Comparison of ENCODE assay signal across 10 cellular contexts in the genomic region with DNA sequence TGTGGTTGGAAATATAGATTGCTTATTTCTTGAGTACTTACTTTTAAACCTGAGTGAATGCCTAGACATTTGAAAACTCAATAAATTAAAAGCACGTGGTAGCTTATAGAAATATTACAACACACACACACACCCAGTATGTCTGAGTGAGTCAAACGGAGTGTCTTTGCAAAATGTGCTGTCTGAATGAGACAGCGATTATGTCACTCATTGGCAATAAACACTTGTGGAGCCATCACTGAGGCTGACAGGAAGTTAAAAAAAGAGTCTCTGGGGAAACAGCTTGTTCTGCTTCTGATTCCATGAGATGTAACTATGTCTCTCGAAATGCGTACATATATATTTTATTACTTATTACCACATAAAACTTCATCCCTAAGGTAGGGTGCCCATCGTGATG. TPM values are rescaled to one million over a fixed set of nuclear protein-coding genes. Genes with fewer than 3 reads are reported as not detected.
DNase-seq lines count a peak whose midpoint lies in the region; ATAC-seq, FAIRE-seq and TF ChIP-seq lines count a peak whose summit lies in the region.
"Had no signal": no experiment of that assay in that cellular context is flagged by ENCODE, and none has a peak within 500 bp of the region (broad histone marks: within the 10 kb centered on the region; RNA-seq: fewer than 3 reads in every experiment).

No MANE protein-coding gene starts in this region.

- ATAC-seq in effector memory CD8-positive, alpha-beta T cell (replicated peaks), result peak; percentile 37
- ATAC-seq in psoas muscle, result peak in 3 of 4 donors; percentile 54 to 65 (median 64)
- no peak for ATAC-seq in HepG2

- CTCF ChIA-PET in HepG2 (lab: Yijun Ruan, JAX; ENCODE audit: low intra/inter-chr PET ratio, low total read pairs), result no interaction called here

- intact Hi-C loops in psoas muscle (cut with DNase I) (loop anchor here in 1 of 2 donors (5.0 kb wide), 1 partner anchor 427 kb away; no protein-coding TSS in a partner anchor), HepG2 (cut with micrococcal nuclease; ENCODE audit: unreplicated experiment) (no loop called here)

- no peaks in the 10 kb centered on the region for H3K9me3 ChIP-seq in DOHH2 (ENCODE audit: control insufficient read depth, insufficient read depth, low read length)
- H3K9me3 ChIP-seq in MG63, result no peaks in the 10 kb centered on the region
- no peaks in the 10 kb centered on the region for H3K9me3 ChIP-seq in psoas muscle
- no peaks in the 10 kb centered on the region for H3K9me3 ChIP-seq in HepG2 (ENCODE audit: low read length)

- DNase-seq in MG63 (peak; percentile 52), psoas muscle (no peak), HepG2 (ENCODE audit: low spot score) (no peak), GM19238 (ENCODE audit: insufficient read length, low spot score) (no peak), coronary artery (ENCODE audit: low spot score) (no peak), osteocyte (ENCODE audit: extremely low spot score, unreplicated experiment) (no peak)
- DNase-seq in effector memory CD8-positive, alpha-beta T cell, result no peak

- H3K27me3 ChIP-seq in DOHH2 (ENCODE audit: control insufficient read depth, low read length) (peaks cover 5% of the 10 kb centered on the region; the same call in 1 of the 2 replicates), MG63 (no peaks in the 10 kb centered on the region), psoas muscle (ENCODE audit: insufficient read depth in 3 of 3, low read length in 2 of 3) (no peaks in the 10 kb centered on the region), HepG2 (ENCODE audit: control insufficient read depth in 1 of 2, insufficient read depth in 2 of 2, low read length in 2 of 2) (no peaks in the 10 kb centered on the region)

- TF ChIP-seq EP300 in HepG2 (IDR thresholded peaks at IDR 0.05; ENCODE audit: low read depth in 2 of 2, low read length in 2 of 2) (no peak), HepG2 (CRISPR knock-in tag; IDR thresholded peaks at IDR 0.05; ENCODE audit: borderline replicate concordance) (no peak)

- no peak overlapping the region for H2AFZ ChIP-seq in HepG2 (ENCODE audit: low read length)

- no peak overlapping the region for H3K9ac ChIP-seq in HepG2 (ENCODE audit: insufficient read depth, low read depth, low read length)

- H3K36me3 Mint-ChIP-seq in effector memory CD8-positive, alpha-beta T cell (ENCODE audit: insufficient read depth), result no peaks in the 10 kb centered on the region
- no peaks in the 10 kb centered on the region for H3K36me3 Mint-ChIP-seq in osteocyte (ENCODE audit: unreplicated experiment)

- H3K27ac Mint-ChIP-seq in effector memory CD8-positive, alpha-beta T cell, result no peak overlapping the region
- H3K27ac Mint-ChIP-seq in osteocyte (ENCODE audit: unreplicated experiment), result no peak overlapping the region

- no peak overlapping the region for H3K4me3 Mint-ChIP-seq in effector memory CD8-positive, alpha-beta T cell
- no peak overlapping the region for H3K4me3 Mint-ChIP-seq in osteocyte (ENCODE audit: unreplicated experiment)
- H3K4me3 Mint-ChIP-seq: neural crest cell had no signal

- no peak for TF ChIP-seq RAD21 in HepG2 (CRISPR knock-in tag; IDR thresholded peaks at IDR 0.05)

- no peak for TF ChIP-seq POLR2A in HepG2 (IDR thresholded peaks at IDR 0.05; ENCODE audit: insufficient read depth in 1 of 2, low read depth in 2 of 2, low read length in 2 of 2)

- H3K79me2 ChIP-seq in DOHH2 (ENCODE audit: control insufficient read depth, low read length) (no peaks in the 10 kb centered on the region), HepG2 (ENCODE audit: insufficient read depth, low read length) (no peaks in the 10 kb centered on the region)

- peaks cover 11% of the 10 kb centered on the region for H3K4me1 ChIP-seq in DOHH2 (ENCODE audit: control insufficient read depth, low read length)
- H3K4me1 ChIP-seq in psoas muscle, result no peaks in the 10 kb centered on the region
- H3K4me1 ChIP-seq in HepG2 (ENCODE audit: insufficient read depth, low read length), result no peaks in the 10 kb centered on the region

- in situ Hi-C loops in HepG2 (cut with HindIII; ENCODE audit: extremely low pct_ligation_motif_present, low pct_unique_long_range_greater_than_20kb), result loop anchor here (10.0 kb wide), 1 partner anchor 310 kb away; no protein-coding TSS in a partner anchor

- no peaks in the 10 kb centered on the region for H4K20me1 ChIP-seq in DOHH2 (ENCODE audit: control insufficient read depth, insufficient read depth, low read depth, low read length)
- no peaks in the 10 kb centered on the region for H4K20me1 ChIP-seq in HepG2 (ENCODE audit: insufficient read depth, low read length)

- H3K9me2 ChIP-seq in DOHH2 (replicated peaks; ENCODE audit: control insufficient read depth, low read length), result no peaks in the 10 kb centered on the region

- H3F3A ChIP-seq in DOHH2 (ENCODE audit: control insufficient read depth, insufficient read depth), result no peaks in the 10 kb centered on the region

- no peak for TF ChIP-seq CTCF in DOHH2 (IDR thresholded peaks at IDR 0.05; ENCODE audit: low read depth, low read length, poor library complexity, severe bottlenecking)
- no peak for TF ChIP-seq CTCF in psoas muscle (IDR thresholded peaks at IDR 0.05)
- no peak for TF ChIP-seq CTCF in HepG2 (CRISPR knock-in tag; IDR thresholded peaks at IDR 0.05)
- no peak for TF ChIP-seq CTCF in coronary artery (IDR thresholded peaks at IDR 0.05)
- no peak for TF ChIP-seq CTCF in osteocyte (IDR thresholded peaks at IDR 0.05)

- no peak overlapping the region for H3K4me3 ChIP-seq in DOHH2 (ENCODE audit: low read length)
- H3K4me3 ChIP-seq in MG63, result no peak overlapping the region
- H3K4me3 ChIP-seq in psoas muscle, result no peak overlapping the region
- H3K4me3 ChIP-seq in HepG2 (replicated peaks in 1 of 3; ENCODE audit: insufficient read depth in 1 of 3, low read depth in 2 of 3, low read length in 3 of 3), result no peak overlapping the region
- H3K4me3 ChIP-seq in coronary artery, result no peak overlapping the region

- no peak overlapping the region for H3K27ac ChIP-seq in DOHH2 (ENCODE audit: low read depth, low read length)
- no peak overlapping the region for H3K27ac ChIP-seq in psoas muscle
- H3K27ac ChIP-seq in HepG2 (ENCODE audit: extremely low read length, insufficient read depth, low read length), result no peak overlapping the region
- peak overlapping the region in 1 of 2 donors; percentile 58 for H3K27ac ChIP-seq in coronary artery

- 65 to 69% (median 68%) methylated on average over 6 of the region's 6 CpGs for WGBS in psoas muscle, 3 donors
- WGBS in HepG2 (ENCODE audit: low lambda C conversion rate), result 41% methylated on average over 6 of the region's 6 CpGs

- FAIRE-seq in HepG2 (lab: Jason Lieb, UNC), result no peak

- H3K4me1 Mint-ChIP-seq in effector memory CD8-positive, alpha-beta T cell (ENCODE audit: low read depth in 2 of 2), result no peaks in the 10 kb centered on the region
- peaks cover 17% of the 10 kb centered on the region for H3K4me1 Mint-ChIP-seq in osteocyte (ENCODE audit: unreplicated experiment)

- no TSS peak for BruUV-seq in HepG2 (replicated peaks; lab: Mats Ljungman, UMichigan)

- peaks cover 0 to 8% of the 10 kb centered on the region in 2 donors for H3K27me3 Mint-ChIP-seq in effector memory CD8-positive, alpha-beta T cell
- no peaks in the 10 kb centered on the region for H3K27me3 Mint-ChIP-seq in osteocyte (ENCODE audit: unreplicated experiment)

- POLR2A ChIA-PET in HepG2 (lab: Yijun Ruan, JAX), result no interaction called here

- no peaks in the 10 kb centered on the region for H3K9me3 Mint-ChIP-seq in effector memory CD8-positive, alpha-beta T cell
- no peaks in the 10 kb centered on the region for H3K9me3 Mint-ChIP-seq in osteocyte (ENCODE audit: unreplicated experiment)
- H3K9me3 Mint-ChIP-seq: neural crest cell had no signal

- H3K36me3 ChIP-seq in DOHH2 (ENCODE audit: control insufficient read depth, low read length), result no peaks in the 10 kb centered on the region
- H3K36me3 ChIP-seq in MG63, result no peaks in the 10 kb centered on the region
- no peaks in the 10 kb centered on the region for H3K36me3 ChIP-seq in psoas muscle (ENCODE audit: insufficient read depth in 1 of 2, low read depth in 1 of 2)
- no peaks in the 10 kb centered on the region for H3K36me3 ChIP-seq in HepG2 (replicated peaks in 1 of 2; ENCODE audit: control insufficient read depth in 1 of 2, insufficient read depth in 2 of 2, low read length in 2 of 2)

- peak overlapping the region; percentile 41 for H3K4me2 ChIP-seq in DOHH2 (ENCODE audit: low read length)
- no peak overlapping the region for H3K4me2 ChIP-seq in HepG2 (ENCODE audit: low read depth, low read length)

RNA-seq across cellular contexts. Expression of gene VPS4B, which starts 22.3 kb away (rescaled TPM):
- total RNA-seq in MG63 (2014; rRNA removed; shearing (Covaris generic); ENCODE audit: low replicate concordance), result 28.9 and 43.9 TPM in 2 replicates
- total RNA-seq in psoas muscle, result 10 to 100 TPM; 17.7 to 24.8 (median 20.9) TPM
- polyA plus RNA-seq in psoas muscle, result 10 to 100 TPM in 1 of 3 donors, 1 to 10 TPM in 2; 8.4 to 17.9 (median 9.0) TPM
- 25.9 and 38.3 TPM in 2 replicates for total RNA-seq in HepG2 (2016; rRNA removed; fragmentation: Illumina TruSeq; extraction: Trizol)
- 2.2 TPM in 2 replicates for total RNA-seq in HepG2 (2016; cell fraction: cytosol; rRNA removed; fragmentation: Illumina TruSeq; extraction: Trizol; ENCODE audit: low read depth)
- total RNA-seq in HepG2 (2016; cell fraction: insoluble cytoplasmic fraction; rRNA removed; fragmentation: Illumina TruSeq; extraction: Trizol), result 28.6 and 39.0 TPM in 2 replicates
- total RNA-seq in HepG2 (2016; cell fraction: membrane; rRNA removed; fragmentation: Illumina TruSeq; extraction: Trizol), result 7.0 and 9.1 TPM in 2 replicates
- total RNA-seq in HepG2 (2016; cell fraction: nucleus; rRNA removed; fragmentation: Illumina TruSeq; extraction: Trizol), result 17.0 and 25.2 TPM in 2 replicates
- polyA plus RNA-seq in HepG2 (2011; rRNA removed), result 11.7 and 12.8 TPM in 2 replicates
- 7.0 and 9.7 TPM in 2 replicates for polyA plus RNA-seq in HepG2 (2011; cell fraction: cytosol; rRNA removed)
- polyA plus RNA-seq in HepG2 (2011; cell fraction: nucleus; rRNA removed), result 3.3 and 4.4 TPM in 2 replicates
- 20.2 and 20.4 TPM in 2 replicates for polyA plus RNA-seq in HepG2 (2012)
- 0.92 and 1.0 TPM in 2 replicates for polyA plus RNA-seq in HepG2 (2016; cell fraction: cytosol; fragmentation: Illumina TruSeq; extraction: Trizol; ENCODE audit: low read depth)
- polyA plus RNA-seq in HepG2 (2016; cell fraction: insoluble cytoplasmic fraction; fragmentation: Illumina TruSeq; extraction: Trizol; ENCODE audit: low read depth), result 29.8 and 30.0 TPM in 2 replicates
- 3.6 and 3.7 TPM in 2 replicates for polyA plus RNA-seq in HepG2 (2016; cell fraction: membrane; fragmentation: Illumina TruSeq; extraction: Trizol; ENCODE audit: low read depth)
- polyA plus RNA-seq in HepG2 (2016; cell fraction: nucleus; fragmentation: Illumina TruSeq; extraction: Trizol; ENCODE audit: insufficient read depth, low read depth), result 15.7 and 17.2 TPM in 2 replicates
- polyA minus RNA-seq in HepG2 (2011; rRNA and poly(A)+ RNA removed; ENCODE audit: low replicate concordance), result 30.2 and 30.7 TPM in 2 replicates
- 12.1 and 16.9 TPM in 2 replicates for polyA minus RNA-seq in HepG2 (2011; cell fraction: cytosol; rRNA and poly(A)+ RNA removed)
- 27.9 and 33.8 TPM in 2 replicates for polyA minus RNA-seq in HepG2 (2011; cell fraction: nucleus; rRNA and poly(A)+ RNA removed)
- 59.1 and 64.5 TPM in 2 replicates for total RNA-seq in osteocyte

RNA-seq across cellular contexts. Expression of gene SERPINB5, which starts 32.2 kb away (rescaled TPM):
- 37.8 and 43.9 TPM in 2 replicates for total RNA-seq in MG63 (2014; rRNA removed; shearing (Covaris generic); ENCODE audit: low replicate concordance)
- total RNA-seq in psoas muscle (not detected), HepG2 (2016; rRNA removed; fragmentation: Illumina TruSeq; extraction: Trizol) (not detected in 2 replicates), osteocyte (not detected in 2 replicates)
- polyA plus RNA-seq in psoas muscle (under 1 TPM in 2 of 3 donors, not detected in 1; 0.03 TPM), HepG2 (2011; rRNA removed) (not detected in 2 replicates)
- total RNA-seq in HepG2 (2016; cell fraction: cytosol; rRNA removed; fragmentation: Illumina TruSeq; extraction: Trizol; ENCODE audit: low read depth), result not detected in 2 replicates
- total RNA-seq in HepG2 (2016; cell fraction: insoluble cytoplasmic fraction; rRNA removed; fragmentation: Illumina TruSeq; extraction: Trizol), result not detected in 2 replicates
- total RNA-seq in HepG2 (2016; cell fraction: membrane; rRNA removed; fragmentation: Illumina TruSeq; extraction: Trizol), result not detected in 2 replicates
- total RNA-seq in HepG2 (2016; cell fraction: nucleus; rRNA removed; fragmentation: Illumina TruSeq; extraction: Trizol), result not detected in 2 replicates
- polyA plus RNA-seq in HepG2 (2011; cell fraction: cytosol; rRNA removed), result not detected in 2 replicates
- not detected in 2 replicates for polyA plus RNA-seq in HepG2 (2011; cell fraction: nucleus; rRNA removed)
- polyA plus RNA-seq in HepG2 (2012), result not detected in 2 replicates
- polyA plus RNA-seq in HepG2 (2016; cell fraction: cytosol; fragmentation: Illumina TruSeq; extraction: Trizol; ENCODE audit: low read depth), result not detected in 2 replicates
- polyA plus RNA-seq in HepG2 (2016; cell fraction: insoluble cytoplasmic fraction; fragmentation: Illumina TruSeq; extraction: Trizol; ENCODE audit: low read depth), result not detected in 2 replicates
- not detected in 2 replicates for polyA plus RNA-seq in HepG2 (2016; cell fraction: membrane; fragmentation: Illumina TruSeq; extraction: Trizol; ENCODE audit: low read depth)
- not detected in 2 replicates for polyA plus RNA-seq in HepG2 (2016; cell fraction: nucleus; fragmentation: Illumina TruSeq; extraction: Trizol; ENCODE audit: insufficient read depth, low read depth)
- 133 TPM in 1 of 2 replicates, not detected in the other for polyA minus RNA-seq in HepG2 (2011; rRNA and poly(A)+ RNA removed; ENCODE audit: low replicate concordance)
- not detected in 2 replicates for polyA minus RNA-seq in HepG2 (2011; cell fraction: cytosol; rRNA and poly(A)+ RNA removed)
- not detected in 2 replicates for polyA minus RNA-seq in HepG2 (2011; cell fraction: nucleus; rRNA and poly(A)+ RNA removed)
- total RNA-seq: neural crest cell; T-helper 1 cell treated with Interleukin-12 subunit alpha and Interleukin-12 subunit beta and Interleukin-4 antibody, amounts not matched to agents 30 ng/mL and 1 ng/mL, for 36 hours had no signal

Comparison
In these comparisons a context has a peak if more than half of its experiments do, and no peak if none do; other contexts are left out.
1. RNA of gene SERPINB5, which starts 32.2 kb away (total RNA-seq): 37.8 to 43.9 TPM in MG63; not detected in psoas muscle, not detected in HepG2 and not detected in osteocyte; every median in the first group is over 10 times any median in the second.